Comparison of ENCODE assay signal across 30 cellular contexts in genomic region chr4:176898791-176899190, GRCh38.
"Had no signal": no experiment of that assay in that cellular context is flagged by ENCODE, and none has a peak within 500 bp of the region (broad histone marks: within the 10 kb centered on the region; RNA-seq: fewer than 3 reads in every experiment).

No MANE protein-coding gene starts in this region.

- H3K36me3 ChIP-seq: ascending aorta, breast epithelium, gastrocnemius medialis, heart left ventricle had no signal

- H3K4me1 Mint-ChIP-seq: central memory CD8-positive, alpha-beta T cell had no signal

- H3K27ac ChIP-seq: ascending aorta, breast epithelium, coronary artery, dorsolateral prefrontal cortex, gastrocnemius medialis, heart left ventricle had no signal

- H3K27ac Mint-ChIP-seq: activated CD4-positive, alpha-beta memory T cell treated with anti-CD3 and anti-CD28 coated beads for 36 hours; activated CD4-positive, alpha-beta T cell treated with anti-CD3 and anti-CD28 coated beads for 36 hours; activated CD4-positive, alpha-beta T cell treated with anti-CD3 and anti-CD28 coated beads, Interleukin-2, amount 10 ng/mL, durations not matched to agents 24 days and 14 days; activated CD8-positive, alpha-beta memory T cell treated with anti-CD3 and anti-CD28 coated beads, Interleukin-2, amount 10 ng/mL, durations not matched to agents 7 days and 5 days; activated CD8-positive, alpha-beta T cell treated with anti-CD3 and anti-CD28 coated beads, Interleukin-2, amount 10 ng/mL, durations not matched to agents 7 days and 5 days; activated naive CD4-positive, alpha-beta T cell treated with anti-CD3 and anti-CD28 coated beads, Interleukin-2, amount 10 ng/mL, durations not matched to agents 7 days and 5 days; activated naive CD4-positive, alpha-beta T cell treated with anti-CD3 and anti-CD28 coated beads, Interleukin-2, amount 50 U/mL, for 72 hours; activated naive CD8-positive, alpha-beta T cell treated with anti-CD3 and anti-CD28 coated beads, Interleukin-2, amount 10 ng/mL, durations not matched to agents 7 days and 5 days; activated T-cell treated with anti-CD3 and anti-CD28 coated beads, Interleukin-2, amount 50 U/mL, for 72 hours; brain; dendritic cell treated with granulocyte-macrophage colony-stimulating factor and Interleukin-4, amounts not matched to agents 40 ng/mL and 50 ng/mL, for 4 days; endodermal cell had no signal

- H3K27me3 Mint-ChIP-seq: activated CD4-positive, alpha-beta memory T cell treated with anti-CD3 and anti-CD28 coated beads for 36 hours; activated CD4-positive, alpha-beta T cell treated with anti-CD3 and anti-CD28 coated beads for 36 hours; activated naive CD4-positive, alpha-beta T cell treated with anti-CD3 and anti-CD28 coated beads, Interleukin-2, amount 10 ng/mL, durations not matched to agents 7 days and 5 days; central memory CD8-positive, alpha-beta T cell; dendritic cell treated with granulocyte-macrophage colony-stimulating factor and Interleukin-4, amounts not matched to agents 40 ng/mL and 50 ng/mL, for 4 days had no signal

- H3K4me3 ChIP-seq: ascending aorta, breast epithelium, coronary artery, dorsolateral prefrontal cortex, gastrocnemius medialis, heart left ventricle had no signal

- H3K27me3 ChIP-seq: ascending aorta, breast epithelium, gastrocnemius medialis, heart left ventricle had no signal

- H3K9me3 Mint-ChIP-seq: activated CD4-positive, alpha-beta memory T cell treated with anti-CD3 and anti-CD28 coated beads for 36 hours; activated CD4-positive, alpha-beta T cell treated with anti-CD3 and anti-CD28 coated beads, Interleukin-2, amount 10 ng/mL, durations not matched to agents 24 days and 14 days; activated naive CD4-positive, alpha-beta T cell treated with anti-CD3 and anti-CD28 coated beads, Interleukin-2, amount 10 ng/mL, durations not matched to agents 7 days and 5 days; brain; central memory CD8-positive, alpha-beta T cell; dendritic cell treated with granulocyte-macrophage colony-stimulating factor and Interleukin-4, amounts not matched to agents 40 ng/mL and 50 ng/mL, for 4 days; endodermal cell had no signal

- H3K9me3 ChIP-seq: ascending aorta, breast epithelium, gastrocnemius medialis, heart left ventricle had no signal

- ATAC-seq: activated CD4-positive, alpha-beta T cell treated with anti-CD3 and anti-CD28 coated beads for 36 hours; activated CD8-positive, alpha-beta memory T cell treated with anti-CD3 and anti-CD28 coated beads, Interleukin-2, amount 10 ng/mL, durations not matched to agents 7 days and 5 days; activated CD8-positive, alpha-beta T cell treated with anti-CD3 and anti-CD28 coated beads, Interleukin-2, amount 10 ng/mL, durations not matched to agents 7 days and 5 days; activated naive CD4-positive, alpha-beta T cell treated with anti-CD3 and anti-CD28 coated beads, Interleukin-2, amount 50 U/mL, for 72 hours; activated T-cell treated with anti-CD3 and anti-CD28 coated beads, Interleukin-2, amount 50 U/mL, for 72 hours; esophagus mucosa; gastrocnemius medialis; heart left ventricle had no signal

- H3K4me1 ChIP-seq: ascending aorta, breast epithelium, gastrocnemius medialis, heart left ventricle had no signal

- H3K36me3 Mint-ChIP-seq: activated CD4-positive, alpha-beta memory T cell treated with anti-CD3 and anti-CD28 coated beads for 36 hours; activated CD8-positive, alpha-beta memory T cell treated with anti-CD3 and anti-CD28 coated beads, Interleukin-2, amount 10 ng/mL, durations not matched to agents 7 days and 5 days; activated naive CD4-positive, alpha-beta T cell treated with anti-CD3 and anti-CD28 coated beads, Interleukin-2, amount 10 ng/mL, durations not matched to agents 7 days and 5 days; activated naive CD4-positive, alpha-beta T cell treated with anti-CD3 and anti-CD28 coated beads, Interleukin-2, amount 50 U/mL, for 72 hours; activated naive CD8-positive, alpha-beta T cell treated with anti-CD3 and anti-CD28 coated beads, Interleukin-2, amount 10 ng/mL, durations not matched to agents 7 days and 5 days; brain had no signal

- DNase-seq: activated CD4-positive, alpha-beta memory T cell treated with anti-CD3 and anti-CD28 coated beads for 36 hours; activated CD4-positive, alpha-beta T cell treated with anti-CD3 and anti-CD28 coated beads for 36 hours; activated CD4-positive, alpha-beta T cell treated with anti-CD3 and anti-CD28 coated beads, Interleukin-2, amount 10 ng/mL, durations not matched to agents 24 days and 14 days; activated CD4-positive, CD25-positive, alpha-beta regulatory T cell; activated CD4-positive, CD25-positive, alpha-beta regulatory T cell treated with anti-CD3 and anti-CD28 coated beads, Interleukin-2, amount 50 U/mL, for 72 hours; activated CD8-positive, alpha-beta memory T cell treated with anti-CD3 and anti-CD28 coated beads, Interleukin-2, amount 10 ng/mL, durations not matched to agents 7 days and 5 days; activated CD8-positive, alpha-beta memory T cell treated with anti-CD3 and anti-CD28 coated beads, Interleukin-2, amount 50 U/mL, for 4 hours; activated CD8-positive, alpha-beta T cell treated with anti-CD3 and anti-CD28 coated beads, Interleukin-2, amount 10 ng/mL, durations not matched to agents 7 days and 5 days; activated gamma-delta T cell; activated naive CD4-positive, alpha-beta T cell; activated naive CD4-positive, alpha-beta T cell treated with anti-CD3 and anti-CD28 coated beads, Interleukin-2, amount 10 ng/mL, durations not matched to agents 7 days and 5 days; activated naive CD8-positive, alpha-beta T cell treated with anti-CD3 and anti-CD28 coated beads, Interleukin-2, amount 10 ng/mL, durations not matched to agents 7 days and 5 days; activated T-cell treated with anti-CD3 and anti-CD28 coated beads, Interleukin-2, amount 50 U/mL, for 1 hour; activated T-cell treated with anti-CD3 and anti-CD28 coated beads, Interleukin-2, amount 50 U/mL, for 72 hours; dorsolateral prefrontal cortex; effector memory CD4-positive, alpha-beta T cell; endodermal cell; foreskin fibroblast; gastrocnemius medialis; glutamatergic neuron; heart left ventricle; T-helper 2 cell had no signal

- H3K4me3 Mint-ChIP-seq: activated CD4-positive, alpha-beta memory T cell treated with anti-CD3 and anti-CD28 coated beads for 36 hours; activated CD4-positive, alpha-beta T cell treated with anti-CD3 and anti-CD28 coated beads for 36 hours; activated CD4-positive, alpha-beta T cell treated with anti-CD3 and anti-CD28 coated beads, Interleukin-2, amount 10 ng/mL, durations not matched to agents 24 days and 14 days; activated CD8-positive, alpha-beta memory T cell treated with anti-CD3 and anti-CD28 coated beads, Interleukin-2, amount 10 ng/mL, durations not matched to agents 7 days and 5 days; activated CD8-positive, alpha-beta T cell treated with anti-CD3 and anti-CD28 coated beads, Interleukin-2, amount 10 ng/mL, durations not matched to agents 7 days and 5 days; activated naive CD4-positive, alpha-beta T cell treated with anti-CD3 and anti-CD28 coated beads, Interleukin-2, amount 10 ng/mL, durations not matched to agents 7 days and 5 days; activated naive CD8-positive, alpha-beta T cell treated with anti-CD3 and anti-CD28 coated beads, Interleukin-2, amount 10 ng/mL, durations not matched to agents 7 days and 5 days; activated T-cell treated with anti-CD3 and anti-CD28 coated beads, Interleukin-2, amount 50 U/mL, for 72 hours; brain; central memory CD8-positive, alpha-beta T cell; dendritic cell treated with granulocyte-macrophage colony-stimulating factor and Interleukin-4, amounts not matched to agents 40 ng/mL and 50 ng/mL, for 4 days; endodermal cell had no signal
